30 cellular contexts compared by ENCODE assay signal in genomic region chr5:136856648-136857047, GRCh38.
A peak's percentile ranks its signal among the peaks of the same experiment; 100 is the strongest.
DNase-seq lines count a peak whose midpoint lies in the region; ATAC-seq, FAIRE-seq and TF ChIP-seq lines count a peak whose summit lies in the region.
"Had no signal": no experiment of that assay in that cellular context is flagged by ENCODE, and none has a peak within 500 bp of the region (broad histone marks: within the 10 kb centered on the region; RNA-seq: fewer than 3 reads in every experiment).

No MANE protein-coding gene starts in this region.

- no peak overlapping the region for H3K9ac ChIP-seq in HepG2 (ENCODE audit: insufficient read depth, low read depth, low read length)
- H3K9ac ChIP-seq: BLaER1; BLaER1 treated with 17β-estradiol and CSF1 and Interleukin-3, amounts not matched to agents 10 nM and 100 nM had no signal

- no peaks in the 10 kb centered on the region for H3K36me3 ChIP-seq in HepG2 (replicated peaks in 1 of 2; ENCODE audit: control insufficient read depth in 1 of 2, insufficient read depth in 2 of 2, low read length in 2 of 2)
- no peaks in the 10 kb centered on the region for H3K36me3 ChIP-seq in right lobe of liver
- H3K36me3 ChIP-seq: BE2C; BLaER1; BLaER1 treated with 17β-estradiol and CSF1 and Interleukin-3, amounts not matched to agents 10 nM and 100 nM had no signal

- TF ChIP-seq RAD21 in HepG2 (CRISPR knock-in tag; IDR thresholded peaks at IDR 0.05) (no peak), A549 (conservative IDR thresholded peaks at IDR 0.05 in 1 of 2, IDR thresholded peaks at IDR 0.05 in 1 of 2) (no peak)

- ATAC-seq in HepG2 (no peak), right lobe of liver (no peak), A549 (no peak)
- ATAC-seq: CD8-positive, alpha-beta T cell had no signal

- TF ChIP-seq POLR2A in HepG2 (IDR thresholded peaks at IDR 0.05; ENCODE audit: insufficient read depth in 1 of 2, low read depth in 2 of 2, low read length in 2 of 2) (no peak), right lobe of liver (IDR thresholded peaks at IDR 0.05) (no peak), A549 (IDR thresholded peaks at IDR 0.05; ENCODE audit: low read length) (no peak)

- H3K9me3 ChIP-seq in HepG2 (ENCODE audit: low read length) (no peaks in the 10 kb centered on the region), right lobe of liver (no peaks in the 10 kb centered on the region), A549 (no peaks in the 10 kb centered on the region)
- H3K9me3 ChIP-seq: BE2C, BLaER1, Caco-2 had no signal

- FAIRE-seq in HepG2 (lab: Jason Lieb, UNC) (no peak), A549 (lab: Jason Lieb, UNC) (no peak)
- FAIRE-seq: A204.1, D721Med had no signal

- 0% methylated on average over 3 of the region's 3 CpGs for WGBS in HepG2 (ENCODE audit: low lambda C conversion rate)
- WGBS in right lobe of liver (ENCODE audit: insufficient coverage, low coverage, low lambda C conversion rate, missing lambda C conversion rate): 63% methylated on average over 3 of the region's 3 CpGs
- WGBS in A549 (ENCODE audit: missing lambda C conversion rate): 9% methylated on average over 3 of the region's 3 CpGs

- intact Hi-C loops in HepG2 (cut with micrococcal nuclease; ENCODE audit: unreplicated experiment): no loop called here
- intact Hi-C loops in right lobe of liver (cut with DNase I): no loop called here

- TF ChIP-seq EP300 in HepG2 (IDR thresholded peaks at IDR 0.05; ENCODE audit: low read depth in 2 of 2, low read length in 2 of 2) (no peak), HepG2 (CRISPR knock-in tag; IDR thresholded peaks at IDR 0.05; ENCODE audit: borderline replicate concordance) (no peak), A549 (IDR thresholded peaks at IDR 0.05) (no peak)

- CTCF ChIA-PET in HepG2 (lab: Yijun Ruan, JAX; ENCODE audit: low intra/inter-chr PET ratio, low total read pairs): no interaction called here
- CTCF ChIA-PET in A549 (lab: Yijun Ruan, JAX): no interaction called here

- H3K79me2 ChIP-seq in HepG2 (ENCODE audit: insufficient read depth, low read length): no peaks in the 10 kb centered on the region

- H3K27ac ChIP-seq in HepG2 (ENCODE audit: extremely low read length, insufficient read depth, low read length) (no peak overlapping the region), right lobe of liver (no peak overlapping the region), A549 (no peak overlapping the region)
- H3K27ac ChIP-seq: 22Rv1; BLaER1; BLaER1 treated with 17β-estradiol and CSF1 and Interleukin-3, amounts not matched to agents 10 nM and 100 nM; C4-2B had no signal

- H3K27me3 ChIP-seq in HepG2 (ENCODE audit: control insufficient read depth in 1 of 2, insufficient read depth in 2 of 2, low read length in 2 of 2): no peaks in the 10 kb centered on the region
- no peaks in the 10 kb centered on the region for H3K27me3 ChIP-seq in right lobe of liver
- H3K27me3 ChIP-seq: BE2C; BLaER1; BLaER1 treated with 17β-estradiol and CSF1 and Interleukin-3, amounts not matched to agents 10 nM and 100 nM had no signal

- in situ Hi-C loops in HepG2 (cut with HindIII; ENCODE audit: extremely low pct_ligation_motif_present, low pct_unique_long_range_greater_than_20kb): no loop called here

- no peak overlapping the region for H2AFZ ChIP-seq in HepG2 (ENCODE audit: low read length)

- H3K4me1 ChIP-seq in HepG2 (ENCODE audit: insufficient read depth, low read length): no peaks in the 10 kb centered on the region
- no peaks in the 10 kb centered on the region for H3K4me1 ChIP-seq in right lobe of liver
- no peaks in the 10 kb centered on the region for H3K4me1 ChIP-seq in A549
- H3K4me1 ChIP-seq: BE2C; BLaER1; BLaER1 treated with 17β-estradiol and CSF1 and Interleukin-3, amounts not matched to agents 10 nM and 100 nM; Caco-2 had no signal

- no peak for DNase-seq in HepG2 (ENCODE audit: low spot score)
- no peak for DNase-seq in right lobe of liver
- DNase-seq in A549 (ENCODE audit: low read depth in 1 of 2, low spot score in 1 of 2): no peak
- no peak for DNase-seq in amygdala (lab: John Stamatoyannopoulos, UW)
- DNase-seq: 8988T; ACHN; AML-193; BE2C; C1 segment of cervical spinal cord; Caco-2; Calu3; CD4-positive, alpha-beta memory T cell; CD4-positive, alpha-beta T cell; CD4-positive, CD25-positive, alpha-beta regulatory T cell; CD8-positive, alpha-beta memory T cell; CD8-positive, alpha-beta T cell; COR-L47; DMS 273 treated with DMSO at 0.1 percent for 48 hours; DMS153; DMS53; DMS79; DMS79 treated with DMSO at 0.1 percent for 48 hours; DND-41; EL had no signal

- no TSS peak for BruUV-seq in HepG2 (replicated peaks; lab: Mats Ljungman, UMichigan)

- TF ChIP-seq CTCF in HepG2 (CRISPR knock-in tag; IDR thresholded peaks at IDR 0.05) (no peak), right lobe of liver (IDR thresholded peaks at IDR 0.05) (no peak), A549 (IDR thresholded peaks at IDR 0.05) (no peak)

- POLR2A ChIA-PET in HepG2 (lab: Yijun Ruan, JAX): no interaction called here
- POLR2A ChIA-PET in A549 (lab: Yijun Ruan, JAX): no interaction called here

- no peak overlapping the region for H3K4me3 ChIP-seq in HepG2 (replicated peaks in 1 of 3; ENCODE audit: insufficient read depth in 1 of 3, low read depth in 2 of 3, low read length in 3 of 3)
- H3K4me3 ChIP-seq in right lobe of liver: no peak overlapping the region
- no peak overlapping the region for H3K4me3 ChIP-seq in A549
- H3K4me3 ChIP-seq: BLaER1; BLaER1 treated with 17β-estradiol and CSF1 and Interleukin-3, amounts not matched to agents 10 nM and 100 nM had no signal

- H3K4me2 ChIP-seq in HepG2 (ENCODE audit: low read depth, low read length): no peak overlapping the region
- no peak overlapping the region for H3K4me2 ChIP-seq in A549
- H3K4me2 ChIP-seq: BLaER1; BLaER1 treated with 17β-estradiol and CSF1 and Interleukin-3, amounts not matched to agents 10 nM and 100 nM had no signal

- no peaks in the 10 kb centered on the region for H4K20me1 ChIP-seq in HepG2 (ENCODE audit: insufficient read depth, low read length)
- H4K20me1 ChIP-seq: BLaER1; BLaER1 treated with 17β-estradiol and CSF1 and Interleukin-3, amounts not matched to agents 10 nM and 100 nM had no signal

TF ChIP-seq in HepG2, 621 proteins besides CTCF, POLR2A, EP300 and RAD21:
- TF ChIP-seq MAFK (conservative IDR thresholded peaks at IDR 0.05 in 1 of 2, IDR thresholded peaks at IDR 0.05 in 1 of 2; ENCODE audit: low read length in 2 of 2): peak; percentile 47 to 56; a peak in 3 of 4 replicates
- TF ChIP-seq ZBTB20 (CRISPR knock-in tag; IDR thresholded peaks at IDR 0.05; ENCODE audit: borderline replicate concordance, low read depth): no peak
- 0 out of 2 replicates have a peak, but pooled peaks have one; percentile 31 for TF ChIP-seq MAFF (IDR thresholded peaks at IDR 0.05; ENCODE audit: low read depth, low read length)

TF ChIP-seq in A549, 52 proteins besides CTCF, POLR2A, EP300 and RAD21:
- TF ChIP-seq, protein P1, sequence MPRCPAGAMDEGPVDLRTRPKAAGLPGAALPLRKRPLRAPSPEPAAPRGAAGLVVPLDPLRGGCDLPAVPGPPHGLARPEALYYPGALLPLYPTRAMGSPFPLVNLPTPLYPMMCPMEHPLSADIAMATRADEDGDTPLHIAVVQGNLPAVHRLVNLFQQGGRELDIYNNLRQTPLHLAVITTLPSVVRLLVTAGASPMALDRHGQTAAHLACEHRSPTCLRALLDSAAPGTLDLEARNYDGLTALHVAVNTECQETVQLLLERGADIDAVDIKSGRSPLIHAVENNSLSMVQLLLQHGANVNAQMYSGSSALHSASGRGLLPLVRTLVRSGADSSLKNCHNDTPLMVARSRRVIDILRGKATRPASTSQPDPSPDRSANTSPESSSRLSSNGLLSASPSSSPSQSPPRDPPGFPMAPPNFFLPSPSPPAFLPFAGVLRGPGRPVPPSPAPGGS (IDR thresholded peaks at IDR 0.05): no peak
- TF ChIP-seq MAFK (IDR thresholded peaks at IDR 0.05; ENCODE audit: partially characterized antibody): peak; percentile 62

Comparison
In these comparisons a context has a peak if more than half of its experiments do, and no peak if none do; other contexts are left out.
1. Of the 38 proteins assayed by ChIP-seq in both HepG2 and A549: peak only in HepG2: none; only in A549: none; in both: MAFK; in neither: 37.